ENCODE assay signal across 8 cellular contexts in genomic region chr14:73754911-73755360, GRCh38. TPM values are rescaled to one million over a fixed set of nuclear protein-coding genes. Genes with fewer than 3 reads are reported as not detected.
DNase-seq lines count a peak whose midpoint lies in the region; FAIRE-seq and TF ChIP-seq lines count a peak whose summit lies in the region.

No MANE protein-coding gene starts in this region.

- H3K27me3 ChIP-seq in layer of hippocampus (ENCODE audit: control insufficient read depth, insufficient read depth, low read length), result no peaks in the 10 kb centered on the region

- H3K27ac Mint-ChIP-seq in activated CD4-positive, alpha-beta T cell treated with anti-CD3 and anti-CD28 coated beads, Interleukin-2, amount 10 ng/mL, durations not matched to agents 24 days and 14 days, result peak overlapping the region; percentile 96

- TF ChIP-seq CTCF in astrocyte of the cerebellum (IDR thresholded peaks at IDR 0.05; ENCODE audit: low read depth, low read length, missing control alignments), result no peak

- in situ Hi-C loops in astrocyte of the cerebellum (cut with HindIII; ENCODE audit: low sequenced_read_pairs), result loop anchor here (5.0 kb wide), 1 partner anchor 67 kb away; no protein-coding TSS in a partner anchor

- intact Hi-C loops in activated CD4-positive, alpha-beta T cell treated with anti-CD3 and anti-CD28 coated beads, Interleukin-2, amount 10 ng/mL, durations not matched to agents 24 days and 14 days (cut with micrococcal nuclease), result loop anchor here (1.0 to 2.0 kb wide), 2 partner anchors 12 to 16 kb away; no protein-coding TSS in a partner anchor

- no peak for FAIRE-seq in H54 (lab: Jason Lieb, UNC)

- peak overlapping the region; percentile 87 for H3K4me3 Mint-ChIP-seq in activated CD4-positive, alpha-beta T cell treated with anti-CD3 and anti-CD28 coated beads, Interleukin-2, amount 10 ng/mL, durations not matched to agents 24 days and 14 days

- peaks cover under 1% of the 10 kb centered on the region for H3K27me3 Mint-ChIP-seq in activated CD4-positive, alpha-beta T cell treated with anti-CD3 and anti-CD28 coated beads, Interleukin-2, amount 10 ng/mL, durations not matched to agents 24 days and 14 days

- TF ChIP-seq POLR2A in H54 (IDR thresholded peaks at IDR 0.05; ENCODE audit: low read depth, low read length), result no peak

- peak; percentile 59 for DNase-seq in activated CD4-positive, alpha-beta T cell treated with anti-CD3 and anti-CD28 coated beads, Interleukin-2, amount 10 ng/mL, durations not matched to agents 24 days and 14 days
- DNase-seq in activated CD4-positive, alpha-beta T cell treated with anti-CD3 and anti-CD28 coated beads, Interleukin-2, amount 50 U/mL, for 48 hours, result no peak
- DNase-seq in astrocyte of the cerebellum (ENCODE audit: low read depth), result peak; percentile 72
- DNase-seq in H54 (ENCODE audit: insufficient read length, low spot score), result no peak
- no peak for DNase-seq in DMS53 (lab: John Stamatoyannopoulos, UW)
- DNase-seq in GDM1 (lab: John Stamatoyannopoulos, UW), result no peak

- H3K4me1 Mint-ChIP-seq in activated CD4-positive, alpha-beta T cell treated with anti-CD3 and anti-CD28 coated beads, Interleukin-2, amount 10 ng/mL, durations not matched to agents 24 days and 14 days, result peaks cover 85% of the 10 kb centered on the region

- H3K4me3 ChIP-seq in astrocyte of the cerebellum (ENCODE audit: low read depth, low read length), result peak overlapping the region; percentile 31

- peaks cover 21% of the 10 kb centered on the region for H3K36me3 Mint-ChIP-seq in activated CD4-positive, alpha-beta T cell treated with anti-CD3 and anti-CD28 coated beads, Interleukin-2, amount 10 ng/mL, durations not matched to agents 24 days and 14 days (ENCODE audit: low read depth)

- H3K27ac ChIP-seq in layer of hippocampus (ENCODE audit: low read depth, low read length) (peak overlapping the region; percentile 82), temporal lobe (ENCODE audit: low read depth, low read length) (peak overlapping the region; percentile 74)

- H3K9me3 Mint-ChIP-seq in activated CD4-positive, alpha-beta T cell treated with anti-CD3 and anti-CD28 coated beads, Interleukin-2, amount 10 ng/mL, durations not matched to agents 24 days and 14 days, result no peaks in the 10 kb centered on the region

RNA-seq across cellular contexts. Expression of gene PNMA1, which starts 40.8 kb away (rescaled TPM):
- total RNA-seq in activated CD4-positive, alpha-beta T cell treated with anti-CD3 and anti-CD28 coated beads, Interleukin-2, amount 10 ng/mL, durations not matched to agents 24 days and 14 days, result 29.7 and 30.4 TPM in 2 replicates
- total RNA-seq in temporal lobe, result 113 TPM

Comparison
In these comparisons a context has a peak if more than half of its experiments do, and no peak if none do; other contexts are left out.
1. DNase-seq: peak in activated CD4-positive, alpha-beta T cell treated with anti-CD3 and anti-CD28 coated beads, Interleukin-2, amount 10 ng/mL, durations not matched to agents 24 days and 14 days (single experiment) and astrocyte of the cerebellum (single experiment); none in activated CD4-positive, alpha-beta T cell treated with anti-CD3 and anti-CD28 coated beads, Interleukin-2, amount 50 U/mL, for 48 hours (0 of 2), H54 (single experiment), DMS53 (single experiment) and GDM1 (single experiment).